8 cellular contexts compared by ENCODE assay signal in the genomic region with DNA sequence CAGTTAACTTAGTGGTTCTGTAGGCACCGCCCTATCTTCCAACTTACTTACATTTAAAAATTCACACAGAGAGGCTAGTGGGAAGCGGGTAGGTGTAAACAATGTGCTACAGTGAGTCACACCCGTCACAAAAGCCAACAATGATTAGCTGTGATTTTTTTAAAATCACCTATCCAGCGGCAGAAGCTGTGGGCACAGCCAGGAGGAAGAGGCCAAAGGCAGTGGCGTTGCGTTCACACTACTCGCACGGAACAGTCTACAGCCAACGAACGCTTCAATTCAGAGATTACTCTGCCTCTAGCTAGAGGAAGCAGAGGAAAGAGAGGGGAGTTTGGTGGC. TPM values are rescaled to one million over a fixed set of nuclear protein-coding genes. Genes with fewer than 3 reads are reported as not detected.
DNase-seq lines count a peak whose midpoint lies in the region; ATAC-seq and TF ChIP-seq lines count a peak whose summit lies in the region.

No MANE protein-coding gene starts in this region.

- peaks cover 24% of the 10 kb centered on the region for H4K20me1 ChIP-seq in BLaER1

- H3K27ac ChIP-seq in BLaER1 (peak overlapping the region; percentile 46; the same call in 1 of the 2 replicates), VCaP (peak overlapping the region; percentile 79), cardiac muscle cell (peak overlapping the region; percentile 36)

- TF ChIP-seq CTCF in VCaP (conservative IDR thresholded peaks at IDR 0.05) (no peak), cardiac muscle cell (IDR thresholded peaks at IDR 0.05; ENCODE audit: low read depth, low read length) (no peak), retinal pigment epithelial cell (conservative IDR thresholded peaks at IDR 0.05; ENCODE audit: low read depth, low read length) (no peak)

- H3K36me3 ChIP-seq in BLaER1 (no peaks in the 10 kb centered on the region), cardiac muscle cell (no peaks in the 10 kb centered on the region)

- H3K4me1 ChIP-seq in BLaER1, result peaks cover 29% of the 10 kb centered on the region
- peaks cover 5% of the 10 kb centered on the region for H3K4me1 ChIP-seq in cardiac muscle cell (ENCODE audit: low read depth)

- ATAC-seq in GM19324 (IDR thresholded peaks at IDR 0.05; ENCODE audit: low FRiP score, unreplicated experiment) (peak; percentile 36), HG03342 (IDR thresholded peaks at IDR 0.05; ENCODE audit: unreplicated experiment) (peak; percentile 41)

- peak overlapping the region; percentile 63 for H3K9ac ChIP-seq in BLaER1

- DNase-seq in cardiac muscle cell (ENCODE audit: low read depth in 1 of 2, low spot score in 1 of 2) (no peak), retinal pigment epithelial cell (ENCODE audit: low read depth) (peak; percentile 51), DMS 273 treated with DMSO at 0.1 percent for 48 hours (lab: John Stamatoyannopoulos, UW) (no peak)
- no peak for DNase-seq in stimulated activated CD4-positive, alpha-beta T cell treated with anti-CD3 and anti-CD28 coated beads, Interleukin-1b, Interleukin-23, amount 100 ng/mL, for 48 hours

- H3K9me3 ChIP-seq in BLaER1, result no peaks in the 10 kb centered on the region
- H3K9me3 ChIP-seq in cardiac muscle cell (ENCODE audit: low read depth), result no peaks in the 10 kb centered on the region

- H3K27me3 ChIP-seq in BLaER1 (peaks cover 41% of the 10 kb centered on the region), cardiac muscle cell (peaks cover 23% of the 10 kb centered on the region)

- H3K4me3 ChIP-seq in BLaER1 (peak overlapping the region; percentile 70), cardiac muscle cell (peak overlapping the region; percentile 88), retinal pigment epithelial cell (ENCODE audit: low read length) (peak overlapping the region; percentile 56)

- H3K4me2 ChIP-seq in BLaER1, result peak overlapping the region; percentile 91

RNA-seq across cellular contexts. Expression of a gene that starts 2.5 kb away (rescaled TPM):
- 7.6 and 10.9 TPM in 2 replicates for total RNA-seq in cardiac muscle cell
- 5.3 and 7.6 TPM in 2 replicates for polyA plus RNA-seq in cardiac muscle cell
